Comparison of ENCODE assay signal across 8 cellular contexts in the genomic region with DNA sequence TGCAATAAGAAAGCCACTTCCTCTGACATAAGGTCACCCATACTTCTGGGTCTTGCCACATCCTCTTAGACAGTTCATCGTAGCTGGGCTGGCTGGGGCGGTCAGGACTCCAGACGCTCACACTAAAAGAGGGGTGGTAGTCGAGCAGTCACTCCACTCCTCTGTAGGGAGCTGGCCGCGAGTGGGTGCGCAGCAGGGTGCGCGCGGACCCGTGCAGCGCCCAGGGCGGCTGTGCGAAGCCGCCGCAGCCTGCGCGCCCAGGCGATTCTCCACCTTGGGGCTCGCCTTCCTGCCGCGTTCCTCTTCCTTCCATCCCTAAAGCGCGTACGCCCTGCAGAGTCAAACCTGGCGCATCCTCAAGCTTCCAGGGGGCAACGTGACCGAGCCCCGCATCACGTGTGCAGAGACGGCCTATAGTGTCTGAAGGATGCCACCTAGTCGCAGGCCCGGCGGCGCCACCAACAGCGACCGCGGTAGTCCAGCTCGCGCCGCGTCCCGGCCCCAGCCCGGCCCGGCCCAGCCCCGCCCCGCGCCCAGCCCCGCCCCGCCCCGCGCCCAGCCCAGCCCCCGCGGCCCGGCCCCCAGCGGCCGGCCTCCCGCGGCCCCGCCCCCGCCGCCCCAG. TPM values are rescaled to one million over a fixed set of nuclear protein-coding genes. Genes with fewer than 3 reads are reported as not detected.
A peak's percentile ranks its signal among the peaks of the same experiment; 100 is the strongest.
DNase-seq lines count a peak whose midpoint lies in the region; ATAC-seq, FAIRE-seq and TF ChIP-seq lines count a peak whose summit lies in the region.

No MANE protein-coding gene starts in this region.

- peak overlapping the region; percentile 84 for H2BK5ac ChIP-seq in H1 (ENCODE audit: low read depth, low read length)
- H2BK5ac ChIP-seq in mesendoderm (ENCODE audit: low read length) = peak overlapping the region; percentile 64

- H3K9me3 ChIP-seq in H1 (ENCODE audit: insufficient read depth in 2 of 2, low read depth in 1 of 2, low read length in 1 of 2) = peaks cover 2 to 7% of the 10 kb centered on the region in 2 experiments; a peak in 3 of 4 replicates

- H3K18ac ChIP-seq in H1 (ENCODE audit: extremely low read depth, low read length) (peak overlapping the region; percentile 88), mesendoderm (ENCODE audit: low read length) (peak overlapping the region; percentile 11)

- no peak for FAIRE-seq in H1 (lab: Jason Lieb, UNC)

- TF ChIP-seq RAD21 in H1 (IDR thresholded peaks at IDR 0.05 in 1 of 2, conservative IDR thresholded peaks at IDR 0.05 in 1 of 2; ENCODE audit: low read depth in 2 of 2, low read length in 2 of 2) = peak in 1 of 2 experiments; percentile 17; a peak in 1 of 4 replicates

- ATAC-seq in GM21360 (IDR thresholded peaks at IDR 0.05; ENCODE audit: unreplicated experiment) = peak; percentile 96

- H4K91ac ChIP-seq in H1 (replicated peaks; ENCODE audit: insufficient read length, low read length) = peak overlapping the region; percentile 81

- H3K56ac ChIP-seq in H1 (replicated peaks; ENCODE audit: insufficient read length, low read depth, low read length) = no peak overlapping the region
- H3K56ac ChIP-seq in mesendoderm (ENCODE audit: low read length) = peak overlapping the region; percentile 93

- peak overlapping the region; percentile 80 to 91 for H3K4me2 ChIP-seq in H1 (ENCODE audit: insufficient read depth in 1 of 2, low read depth in 2 of 2, low read length in 2 of 2)
- H3K4me2 ChIP-seq in mesendoderm (ENCODE audit: low read length) = peak overlapping the region; percentile 89

- CTCF ChIA-PET in H1 (lab: Charles Lee; ENCODE audit: partially characterized antibody) = interaction anchor here (0.6 to 4.3 kb wide), 9 partner anchors 15 to 735 kb away, joined by 3 to 44 read pairs (median 4); no protein-coding TSS in a partner anchor

- H3K23me2 ChIP-seq in H1 (ENCODE audit: low read depth, low read length) = peaks cover 12% of the 10 kb centered on the region

- peak overlapping the region; percentile 60 to 88 (median 80) for H3K9ac ChIP-seq in H1 (replicated peaks in 1 of 4; ENCODE audit: extremely low read depth in 1 of 4, low read depth in 3 of 4, low read length in 3 of 4)
- peak overlapping the region; percentile 93 for H3K9ac ChIP-seq in mesendoderm (ENCODE audit: low read length)

- 0 out of 2 replicates have a peak, but pooled peaks cover 2% of the 10 kb centered on the region for H3K79me1 ChIP-seq in H1 (ENCODE audit: low read depth, low read length)
- H3K79me1 ChIP-seq in mesendoderm (ENCODE audit: low read length) = peaks cover 10% of the 10 kb centered on the region

- H3K4me1 ChIP-seq in H1 (replicated peaks in 1 of 4; ENCODE audit: control insufficient read depth in 3 of 4, insufficient read depth in 4 of 4, low read length in 3 of 4) (peaks cover 2 to 18% (median 4%) of the 10 kb centered on the region in 4 experiments; a peak in 6 of 7 replicates), mesendoderm (ENCODE audit: control insufficient read depth, low read depth, low read length) (peaks cover 2% of the 10 kb centered on the region)

- peak; percentile 92 for DNase-seq in COR-L47 (lab: John Stamatoyannopoulos, UW)
- peak; percentile 83 for DNase-seq in HT-29 (ENCODE audit: low spot score)
- peak; percentile 22 for DNase-seq in NK-92 (lab: John Stamatoyannopoulos, UW; ENCODE audit: unreplicated experiment)
- peak; percentile 90 for DNase-seq in activated CD8-positive, alpha-beta memory T cell treated with anti-CD3 and anti-CD28 coated beads for 24 hours
- peak; percentile 86 to 88 for DNase-seq in H1 (ENCODE audit: low read depth in 1 of 2, low spot score in 2 of 2)
- DNase-seq in mesendoderm = peak; percentile 98
- peak; percentile 27 for DNase-seq in stimulated activated CD8-positive, alpha-beta memory T cell treated with anti-CD3 and anti-CD28 coated beads, Interleukin-15, amount 100 ng/mL, for 1 hour (ENCODE audit: low read depth)

- H3K36me3 ChIP-seq in H1 (ENCODE audit: control insufficient read depth in 2 of 4, insufficient read depth in 4 of 4, low read length in 3 of 4) (peaks cover 10 to 28% (median 18%) of the 10 kb centered on the region in 4 experiments), mesendoderm (ENCODE audit: control insufficient read depth, insufficient read depth, low read length) (peaks cover 6% of the 10 kb centered on the region)

- TF ChIP-seq POLR2A in H1 (IDR thresholded peaks at IDR 0.05; ENCODE audit: control extremely low read depth in 1 of 2, low read depth in 2 of 2, low read length in 2 of 2) = peak in 1 of 2 experiments; percentile 80; a peak in 2 of 3 replicates

- H3K4me3 ChIP-seq in H1 (ENCODE audit: extremely low read depth in 1 of 4, insufficient read depth in 2 of 4, low read depth in 3 of 4, low read length in 4 of 4) (peak overlapping the region; percentile 74 to 94 (median 87)), mesendoderm (ENCODE audit: low read length) (peak overlapping the region; percentile 73)

- no peak overlapping the region for H2BK120ac ChIP-seq in H1 (replicated peaks; ENCODE audit: low read depth, low read length)
- no peak overlapping the region for H2BK120ac ChIP-seq in mesendoderm (ENCODE audit: low read depth, low read length)

- H3K27ac ChIP-seq in H1 (ENCODE audit: low read depth, low read length) (0 out of 2 replicates have a peak overlapping the region, but pooled peaks have one; percentile 52), mesendoderm (ENCODE audit: low read depth, low read length) (peak overlapping the region; percentile 75)

- peak overlapping the region; percentile 81; the same call in 1 of the 2 replicates for H4K8ac ChIP-seq in H1 (ENCODE audit: extremely low read depth, insufficient read depth, low read length)
- H4K8ac ChIP-seq in mesendoderm (ENCODE audit: low read depth, low read length) = no peak overlapping the region

- H3K79me2 ChIP-seq in H1 (ENCODE audit: control insufficient read depth in 1 of 2, insufficient read depth in 2 of 2, low read length in 2 of 2) = peaks cover 12 to 72% of the 10 kb centered on the region in 2 experiments
- H3K79me2 ChIP-seq in mesendoderm (ENCODE audit: control insufficient read depth, insufficient read depth, low read length) = peaks cover 37% of the 10 kb centered on the region

- H2AFZ ChIP-seq in H1 (ENCODE audit: low read length) = no peak overlapping the region

- POLR2A ChIA-PET in H1 (lab: Charles Lee; ENCODE audit: partially characterized antibody) = interaction anchor here (1.1 to 4.8 kb wide), 14 partner anchors 9 to 391 kb away, joined by 3 to 53 read pairs (median 8); a partner anchor contains a TSS

- no peak overlapping the region for H3K14ac ChIP-seq in H1 (ENCODE audit: insufficient read length)

- no peak for TF ChIP-seq CTCF in H1 (IDR thresholded peaks at IDR 0.05; ENCODE audit: control extremely low read depth in 1 of 3, insufficient read depth in 1 of 3, low read depth in 1 of 3, low read length in 3 of 3)

- H4K20me1 ChIP-seq in H1 (replicated peaks in 1 of 2; ENCODE audit: control insufficient read depth in 1 of 2, insufficient read depth in 2 of 2, low read length in 2 of 2) = peaks cover 12% of the 10 kb centered on the region in 2 experiments

- H3K27me3 ChIP-seq in H1 (replicated peaks in 1 of 4; ENCODE audit: control insufficient read depth in 3 of 4, extremely low read depth in 1 of 4, insufficient read depth in 3 of 4, low read length in 3 of 4) = no peaks in the 10 kb centered on the region
- no peaks in the 10 kb centered on the region for H3K27me3 ChIP-seq in mesendoderm (ENCODE audit: insufficient read depth, low read length, poor library complexity)

- H2AK5ac ChIP-seq in H1 (ENCODE audit: low read depth, low read length) (no peak overlapping the region), mesendoderm (ENCODE audit: low read length) (no peak overlapping the region)

- TF ChIP-seq EP300 in H1 (IDR thresholded peaks at IDR 0.05; ENCODE audit: borderline replicate concordance in 1 of 2, low read depth in 2 of 2, low read length in 2 of 2) = no peak

- H2BK15ac ChIP-seq in H1 (ENCODE audit: low read length) = no peak overlapping the region
- H2BK15ac ChIP-seq in mesendoderm (replicated peaks; ENCODE audit: low read depth) = no peak overlapping the region

- peak overlapping the region; percentile 25 for H4K5ac ChIP-seq in H1 (ENCODE audit: insufficient read length, low read depth, low read length)
- no peak overlapping the region for H4K5ac ChIP-seq in mesendoderm (ENCODE audit: low read length)

- H2BK20ac ChIP-seq in H1 (ENCODE audit: low read length) = no peak overlapping the region

- H3K23ac ChIP-seq in H1 (ENCODE audit: insufficient read length) = no peak overlapping the region
- H3K23ac ChIP-seq in mesendoderm (ENCODE audit: low read length) = no peak overlapping the region

- H3K4ac ChIP-seq in H1 (replicated peaks; ENCODE audit: insufficient read length, low read depth, low read length) (peak overlapping the region; percentile 79), mesendoderm (ENCODE audit: low read depth, low read length) (no peak overlapping the region)

- no peak overlapping the region for H2BK12ac ChIP-seq in H1 (ENCODE audit: low read depth, low read length)

- 3% methylated on average over 31 of the region's 62 CpGs; no CpG with 5 or more reads in 1 of the 2 experiments for WGBS in H1 (ENCODE audit: extremely low coverage in 1 of 2, insufficient coverage in 1 of 2, insufficient read length in 1 of 2, insufficient replicate concordance in 2 of 2, low coverage in 1 of 2, low lambda C conversion rate in 2 of 2, missing lambda C conversion rate in 1 of 2), 2 experiments
- WGBS in mesendoderm (ENCODE audit: extremely low coverage, insufficient coverage, low lambda C conversion rate) = no CpG with 5 or more reads among the region's 62 CpGs

TF ChIP-seq in H1, 55 proteins besides CTCF, POLR2A, EP300 and RAD21 (continues in another document):
- TF ChIP-seq TEAD4 (IDR thresholded peaks at IDR 0.05; ENCODE audit: low read depth, low read length) (no peak), RXRA (IDR thresholded peaks at IDR 0.05; ENCODE audit: insufficient read depth, low read depth, low read length) (no peak)
- TF ChIP-seq, protein P1, sequence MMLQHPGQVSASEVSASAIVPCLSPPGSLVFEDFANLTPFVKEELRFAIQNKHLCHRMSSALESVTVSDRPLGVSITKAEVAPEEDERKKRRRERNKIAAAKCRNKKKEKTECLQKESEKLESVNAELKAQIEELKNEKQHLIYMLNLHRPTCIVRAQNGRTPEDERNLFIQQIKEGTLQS (IDR thresholded peaks at IDR 0.05; ENCODE audit: insufficient read depth, low read depth, low read length) = peak; percentile 96

RNA-seq across cellular contexts. Expression of a gene that starts 0.4 kb away (rescaled TPM):
- total RNA-seq in HT-29 (2014; rRNA removed; shearing (Covaris generic)) = 107 and 112 TPM in 2 replicates
- total RNA-seq in H1 (2021; fragmentation: NEBNext Ultra II Directional; extraction: Animal tissue kit (Norgen Biotek cat#: 25700)) = 657 and 677 TPM in 2 replicates
- polyA plus RNA-seq in H1 (2011; rRNA removed) = 219 and 348 TPM in 2 replicates
- 345 TPM for polyA plus RNA-seq in H1 (2011; cell fraction: cytosol; rRNA removed)
- 273 TPM for polyA plus RNA-seq in H1 (2011; cell fraction: nucleus; rRNA removed)
- 544 to 609 TPM (median 590 TPM) in 4 replicates for polyA plus RNA-seq in H1 (2012, experiment 1 of 2)
- polyA plus RNA-seq in H1 (2012, experiment 2 of 2) = 449 TPM
- 343 TPM for polyA plus RNA-seq in H1 (2013, experiment 1 of 2)
- 345 TPM for polyA plus RNA-seq in H1 (2013, experiment 2 of 2)
- polyA minus RNA-seq in H1 (2011; rRNA and poly(A)+ RNA removed) = 589 and 621 TPM in 2 replicates
- 606 TPM for polyA minus RNA-seq in H1 (2011; cell fraction: cytosol; rRNA and poly(A)+ RNA removed)
- polyA minus RNA-seq in H1 (2011; cell fraction: nucleus; rRNA and poly(A)+ RNA removed) = 293 TPM
- polyA plus RNA-seq in mesendoderm (2013, experiment 1 of 2) = 282 TPM
- 283 TPM for polyA plus RNA-seq in mesendoderm (2013, experiment 2 of 2)

Comparison
In these comparisons a context has a peak if more than half of its experiments do, and no peak if none do; other contexts are left out.
1. Peak in every context shown above with its lines: DNase-seq, ATAC-seq, H3K4me3 ChIP-seq and H3K27ac ChIP-seq.
2. DNase-seq: peak in every context shown above with its lines; median percentile 98 in mesendoderm; 92 in COR-L47; 90 in activated CD8-positive, alpha-beta memory T cell treated with anti-CD3 and anti-CD28 coated beads for 24 hours; 87 in H1; 83 in HT-29; 27 in stimulated activated CD8-positive, alpha-beta memory T cell treated with anti-CD3 and anti-CD28 coated beads, Interleukin-15, amount 100 ng/mL, for 1 hour; 22 in NK-92.